ENCODE assay signal across 8 cellular contexts in genomic region chr1:164716992-164717703, GRCh38.
DNase-seq lines count a peak whose midpoint lies in the region; ATAC-seq and TF ChIP-seq lines count a peak whose summit lies in the region.

No MANE protein-coding gene starts in this region.

- peak; percentile 97 for ATAC-seq in GM18907 (IDR thresholded peaks at IDR 0.05; ENCODE audit: unreplicated experiment)
- peak; percentile 98 for ATAC-seq in HG03060 (IDR thresholded peaks at IDR 0.05; ENCODE audit: low read depth, unreplicated experiment)
- ATAC-seq in psoas muscle, result peak; percentile 88 to 94 (median 90)
- ATAC-seq in GM21515 (IDR thresholded peaks at IDR 0.05; ENCODE audit: unreplicated experiment), result no peak
- no peak for ATAC-seq in sciatic nerve

- no peaks in the 10 kb centered on the region for H3K36me3 ChIP-seq in psoas muscle (ENCODE audit: insufficient read depth in 1 of 2, low read depth in 1 of 2)

- H3K4me1 ChIP-seq in psoas muscle, result peaks cover 60% of the 10 kb centered on the region

- H3K27ac ChIP-seq in psoas muscle, result peak overlapping the region; percentile 85

- DNase-seq in SIG-M5 (lab: John Stamatoyannopoulos, UW) (peak; percentile 54), psoas muscle (no peak), nephron progenitor cell (no peak), sciatic nerve (ENCODE audit: low spot score) (no peak)
- no peak for DNase-seq in activated naive CD4-positive, alpha-beta T cell treated with anti-CD3 and anti-CD28 coated beads, Interleukin-2, amount 10 ng/mL, durations not matched to agents 7 days and 5 days

- no peaks in the 10 kb centered on the region for H3K27me3 ChIP-seq in psoas muscle (ENCODE audit: insufficient read depth in 3 of 3, low read length in 2 of 3)

- H3K36me3 Mint-ChIP-seq in nephron progenitor cell (ENCODE audit: low read depth), result peaks cover 34% of the 10 kb centered on the region
- H3K36me3 Mint-ChIP-seq in activated naive CD4-positive, alpha-beta T cell treated with anti-CD3 and anti-CD28 coated beads, Interleukin-2, amount 10 ng/mL, durations not matched to agents 7 days and 5 days, result no peaks in the 10 kb centered on the region

- H3K4me3 ChIP-seq in psoas muscle, result peak overlapping the region; percentile 17

- intact Hi-C loops in psoas muscle (cut with DNase I), result no loop called here
- intact Hi-C loops in sciatic nerve (cut with DNase I), result no loop called here

- no peak overlapping the region for H3K4me3 Mint-ChIP-seq in nephron progenitor cell
- H3K4me3 Mint-ChIP-seq in activated naive CD4-positive, alpha-beta T cell treated with anti-CD3 and anti-CD28 coated beads, Interleukin-2, amount 10 ng/mL, durations not matched to agents 7 days and 5 days, result no peak overlapping the region

- peaks cover 47% of the 10 kb centered on the region for H3K4me1 Mint-ChIP-seq in nephron progenitor cell
- peaks cover 5% of the 10 kb centered on the region for H3K4me1 Mint-ChIP-seq in activated naive CD4-positive, alpha-beta T cell treated with anti-CD3 and anti-CD28 coated beads, Interleukin-2, amount 10 ng/mL, durations not matched to agents 7 days and 5 days

- no peaks in the 10 kb centered on the region for H3K9me3 ChIP-seq in psoas muscle

- no peaks in the 10 kb centered on the region for H3K27me3 Mint-ChIP-seq in nephron progenitor cell (ENCODE audit: low read depth, poor library complexity)
- peaks cover 3% of the 10 kb centered on the region for H3K27me3 Mint-ChIP-seq in activated naive CD4-positive, alpha-beta T cell treated with anti-CD3 and anti-CD28 coated beads, Interleukin-2, amount 10 ng/mL, durations not matched to agents 7 days and 5 days

- TF ChIP-seq CTCF in psoas muscle (IDR thresholded peaks at IDR 0.05) (no peak), nephron progenitor cell (IDR thresholded peaks at IDR 0.05) (no peak)

- CTCF ChIA-PET in activated naive CD4-positive, alpha-beta T cell treated with anti-CD3 and anti-CD28 coated beads, Interleukin-2, amount 10 ng/mL, durations not matched to agents 7 days and 5 days (lab: Charles Lee), result no interaction called here

- no peaks in the 10 kb centered on the region for H3K9me3 Mint-ChIP-seq in nephron progenitor cell
- H3K9me3 Mint-ChIP-seq in activated naive CD4-positive, alpha-beta T cell treated with anti-CD3 and anti-CD28 coated beads, Interleukin-2, amount 10 ng/mL, durations not matched to agents 7 days and 5 days, result no peaks in the 10 kb centered on the region

- 44 to 63% (median 53%) methylated on average over 8 of the region's 8 CpGs for WGBS in psoas muscle, 3 donors

- no peak overlapping the region for H3K27ac Mint-ChIP-seq in nephron progenitor cell
- no peak overlapping the region for H3K27ac Mint-ChIP-seq in activated naive CD4-positive, alpha-beta T cell treated with anti-CD3 and anti-CD28 coated beads, Interleukin-2, amount 10 ng/mL, durations not matched to agents 7 days and 5 days

Comparison
In these comparisons a context has a peak if more than half of its experiments do, and no peak if none do; other contexts are left out.
1. ATAC-seq: peak in GM18907 (single experiment), HG03060 (single experiment) and psoas muscle (4 of 4); none in GM21515 (single experiment) and sciatic nerve (single experiment).